1 cellular context compared by ENCODE assay signal in the genomic region with DNA sequence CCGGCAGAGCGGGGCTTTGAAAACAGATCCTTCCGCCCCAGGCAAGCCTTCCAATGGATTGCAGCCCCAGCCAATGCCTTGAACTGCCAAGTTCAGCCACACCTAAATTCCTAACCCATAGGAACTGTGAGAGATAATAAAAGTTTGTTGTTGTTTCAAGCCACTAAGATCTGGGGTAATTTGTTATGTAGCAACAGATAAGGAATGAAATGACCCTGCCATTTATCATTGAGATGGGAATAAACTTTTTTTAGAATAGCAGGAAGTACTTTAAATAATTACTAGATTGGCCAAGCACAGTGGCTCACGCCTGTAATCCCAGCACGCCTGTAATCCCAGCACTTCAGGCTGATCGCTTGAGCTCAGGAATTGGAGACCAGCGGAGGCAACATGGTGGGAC. TPM values are rescaled to one million over a fixed set of nuclear protein-coding genes. Genes with fewer than 3 reads are reported as not detected.
"Had no signal": no experiment of that assay in that cellular context is flagged by ENCODE, and none has a peak within 500 bp of the region (broad histone marks: within the 10 kb centered on the region; RNA-seq: fewer than 3 reads in every experiment).

No MANE protein-coding gene starts in this region.

RNA-seq across cellular contexts. Expression of gene CASTOR2, which starts 11.5 kb away (rescaled TPM):
- polyA plus RNA-seq: IgD-negative memory B cell had no signal
